8 cellular contexts compared by ENCODE assay signal in the genomic region with DNA sequence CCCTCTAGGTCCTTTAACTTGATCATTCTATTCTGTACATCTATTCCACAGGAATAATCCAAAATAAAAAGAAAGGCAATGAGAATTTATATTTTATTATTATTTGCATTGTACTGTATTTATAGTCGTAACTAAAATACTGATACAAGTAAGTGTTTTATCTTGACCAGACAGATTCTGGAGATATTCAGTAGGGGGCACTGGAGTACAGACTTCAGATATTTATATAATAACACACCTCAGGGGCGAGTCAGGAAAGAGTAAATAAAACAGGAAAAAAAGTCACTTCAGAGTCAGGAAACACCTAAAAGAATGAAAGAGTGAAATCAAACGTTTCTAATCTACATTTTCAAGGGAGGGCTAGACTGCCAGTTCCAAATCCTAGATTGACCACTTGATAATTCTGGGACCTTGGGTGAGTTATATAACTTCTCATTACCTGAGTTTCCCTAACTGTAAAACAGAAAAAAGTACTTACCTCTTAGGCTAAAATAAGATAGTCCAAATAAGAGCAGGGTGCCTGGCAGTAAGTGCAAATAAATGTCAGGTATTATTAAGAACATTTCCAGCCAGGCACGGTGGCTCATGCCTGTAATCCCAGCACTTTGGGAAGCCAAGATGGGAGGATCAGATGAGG. TPM values are rescaled to one million over a fixed set of nuclear protein-coding genes. Genes with fewer than 3 reads are reported as not detected.
DNase-seq lines count a peak whose midpoint lies in the region; ATAC-seq and TF ChIP-seq lines count a peak whose summit lies in the region.

No MANE protein-coding gene starts in this region.

- H3K27me3 Mint-ChIP-seq in activated T-helper 1 cell treated with anti-CD3 and anti-CD28 coated beads, Interleukin-12 subunit alpha, Interleukin-12 subunit beta, Interleukin-2, Interleukin-4 antibody, amounts not matched to agents 30 ng/mL and 10 ng/mL and 1 ng/mL, durations not matched to agents 14 hours and 24 hours and 36 hours (ENCODE audit: insufficient read depth) = no peaks in the 10 kb centered on the region

- H3K27ac Mint-ChIP-seq in activated T-helper 1 cell treated with anti-CD3 and anti-CD28 coated beads, Interleukin-12 subunit alpha, Interleukin-12 subunit beta, Interleukin-2, Interleukin-4 antibody, amounts not matched to agents 30 ng/mL and 10 ng/mL and 1 ng/mL, durations not matched to agents 14 hours and 24 hours and 36 hours = no peak overlapping the region

- no peak overlapping the region for H3K4me3 Mint-ChIP-seq in activated T-helper 1 cell treated with anti-CD3 and anti-CD28 coated beads, Interleukin-12 subunit alpha, Interleukin-12 subunit beta, Interleukin-2, Interleukin-4 antibody, amounts not matched to agents 30 ng/mL and 10 ng/mL and 1 ng/mL, durations not matched to agents 14 hours and 24 hours and 36 hours

- peak; percentile 10 for DNase-seq in GF-D8 (lab: John Stamatoyannopoulos, UW)
- peak; percentile 57 for DNase-seq in M059J (ENCODE audit: low read depth)
- peak; percentile 12 for DNase-seq in SHP77 treated with DMSO at 0.1 percent for 48 hours (lab: John Stamatoyannopoulos, UW)
- peak; percentile 62 for DNase-seq in fibroblast of mammary gland (ENCODE audit: low read depth)
- DNase-seq in pons (ENCODE audit: low spot score) = peak; percentile 56
- no peak for DNase-seq in occipital lobe (lab: John Stamatoyannopoulos, UW)
- DNase-seq in activated T-helper 1 cell treated with anti-CD3 and anti-CD28 coated beads, Interleukin-12 subunit alpha, Interleukin-12 subunit beta, Interleukin-2, Interleukin-4 antibody, amounts not matched to agents 30 ng/mL and 10 ng/mL and 1 ng/mL, durations not matched to agents 14 hours and 24 hours and 36 hours (ENCODE audit: low spot score) = no peak

- H3K4me3 ChIP-seq in fibroblast of mammary gland (ENCODE audit: control insufficient read depth, low read depth, low read length) = no peak overlapping the region

- peak; percentile 51 for TF ChIP-seq CTCF in fibroblast of mammary gland (conservative IDR thresholded peaks at IDR 0.05; ENCODE audit: control insufficient read depth, insufficient read depth, low read depth, low read length)

- ATAC-seq in GM19324 (IDR thresholded peaks at IDR 0.05; ENCODE audit: low FRiP score, unreplicated experiment) = no peak

- intact Hi-C loops in activated T-helper 1 cell treated with anti-CD3 and anti-CD28 coated beads, Interleukin-12 subunit alpha, Interleukin-12 subunit beta, Interleukin-2, Interleukin-4 antibody, amounts not matched to agents 30 ng/mL and 10 ng/mL and 1 ng/mL, durations not matched to agents 14 hours and 24 hours and 36 hours (cut with micrococcal nuclease) = loop anchor here (1.0 kb wide), 3 partner anchors 85 to 945 kb away; no protein-coding TSS in a partner anchor

- H3K9me3 Mint-ChIP-seq in activated T-helper 1 cell treated with anti-CD3 and anti-CD28 coated beads, Interleukin-12 subunit alpha, Interleukin-12 subunit beta, Interleukin-2, Interleukin-4 antibody, amounts not matched to agents 30 ng/mL and 10 ng/mL and 1 ng/mL, durations not matched to agents 14 hours and 24 hours and 36 hours = no peaks in the 10 kb centered on the region

- no peaks in the 10 kb centered on the region for H3K4me1 Mint-ChIP-seq in activated T-helper 1 cell treated with anti-CD3 and anti-CD28 coated beads, Interleukin-12 subunit alpha, Interleukin-12 subunit beta, Interleukin-2, Interleukin-4 antibody, amounts not matched to agents 30 ng/mL and 10 ng/mL and 1 ng/mL, durations not matched to agents 14 hours and 24 hours and 36 hours (ENCODE audit: low read depth)

- peaks cover 19% of the 10 kb centered on the region for H3K36me3 Mint-ChIP-seq in activated T-helper 1 cell treated with anti-CD3 and anti-CD28 coated beads, Interleukin-12 subunit alpha, Interleukin-12 subunit beta, Interleukin-2, Interleukin-4 antibody, amounts not matched to agents 30 ng/mL and 10 ng/mL and 1 ng/mL, durations not matched to agents 14 hours and 24 hours and 36 hours (ENCODE audit: low read depth)

RNA-seq across cellular contexts. Expression of a gene that starts 31.1 kb away (rescaled TPM):
- 2.5 and 5.4 TPM in 2 replicates for total RNA-seq in M059J (2014; rRNA removed; shearing (Covaris generic))
- 3.1 TPM for total RNA-seq in occipital lobe
- 31.7 and 35.3 TPM in 2 replicates for total RNA-seq in activated T-helper 1 cell treated with anti-CD3 and anti-CD28 coated beads, Interleukin-12 subunit alpha, Interleukin-12 subunit beta, Interleukin-2, Interleukin-4 antibody, amounts not matched to agents 30 ng/mL and 10 ng/mL and 1 ng/mL, durations not matched to agents 14 hours and 24 hours and 36 hours

RNA-seq across cellular contexts. Expression of a gene that starts 56.4 kb away (rescaled TPM):
- 6.3 and 8.5 TPM in 2 replicates for total RNA-seq in M059J (2014; rRNA removed; shearing (Covaris generic))
- total RNA-seq in occipital lobe = 16.7 TPM
- total RNA-seq in activated T-helper 1 cell treated with anti-CD3 and anti-CD28 coated beads, Interleukin-12 subunit alpha, Interleukin-12 subunit beta, Interleukin-2, Interleukin-4 antibody, amounts not matched to agents 30 ng/mL and 10 ng/mL and 1 ng/mL, durations not matched to agents 14 hours and 24 hours and 36 hours = 23.6 and 27.2 TPM in 2 replicates

Comparison
In these comparisons a context has a peak if more than half of its experiments do, and no peak if none do; other contexts are left out.
1. DNase-seq: peak in GF-D8 (single experiment), M059J (single experiment), SHP77 treated with DMSO at 0.1 percent for 48 hours (single experiment), fibroblast of mammary gland (single experiment) and pons (single experiment); none in occipital lobe (single experiment) and activated T-helper 1 cell treated with anti-CD3 and anti-CD28 coated beads, Interleukin-12 subunit alpha, Interleukin-12 subunit beta, Interleukin-2, Interleukin-4 antibody, amounts not matched to agents 30 ng/mL and 10 ng/mL and 1 ng/mL, durations not matched to agents 14 hours and 24 hours and 36 hours (single experiment).